ENCODE assay signal across 15 cellular contexts in genomic region chr9:68975644-68976043, GRCh38. TPM values are rescaled to one million over a fixed set of nuclear protein-coding genes. Genes with fewer than 3 reads are reported as not detected.
DNase-seq lines count a peak whose midpoint lies in the region; ATAC-seq, FAIRE-seq and TF ChIP-seq lines count a peak whose summit lies in the region.
"Had no signal": no experiment of that assay in that cellular context is flagged by ENCODE, and none has a peak within 500 bp of the region (broad histone marks: within the 10 kb centered on the region; RNA-seq: fewer than 3 reads in every experiment).

No MANE protein-coding gene starts in this region.

- H3K36me3 Mint-ChIP-seq in activated CD4-positive, alpha-beta memory T cell treated with anti-CD3 and anti-CD28 coated beads, Interleukin-2, amount 10 ng/mL, durations not matched to agents 7 days and 5 days (ENCODE audit: low read depth) = peaks cover 17% of the 10 kb centered on the region
- H3K36me3 Mint-ChIP-seq in activated CD4-positive, alpha-beta memory T cell treated with anti-CD3 and anti-CD28 coated beads for 36 hours = no peaks in the 10 kb centered on the region
- no peaks in the 10 kb centered on the region for H3K36me3 Mint-ChIP-seq in CD4-positive, alpha-beta memory T cell

- H3K9ac ChIP-seq in HepG2 (ENCODE audit: insufficient read depth, low read depth, low read length) = no peak overlapping the region

- no peak for ATAC-seq in HepG2
- ATAC-seq in thoracic aorta (ENCODE audit: insufficient number of reproducible peaks, low FRiP score, low read depth) = no peak
- ATAC-seq: SK-N-SH treated with all-trans-retinoic acid at 6 μM for 48 hours had no signal

- H3K79me2 ChIP-seq in HepG2 (ENCODE audit: insufficient read depth, low read length) = no peaks in the 10 kb centered on the region

- H3K27ac Mint-ChIP-seq in activated CD4-positive, alpha-beta memory T cell treated with anti-CD3 and anti-CD28 coated beads, Interleukin-2, amount 10 ng/mL, durations not matched to agents 7 days and 5 days = peak overlapping the region; percentile 81
- H3K27ac Mint-ChIP-seq in activated CD4-positive, alpha-beta memory T cell treated with anti-CD3 and anti-CD28 coated beads for 36 hours = no peak overlapping the region
- H3K27ac Mint-ChIP-seq in CD4-positive, alpha-beta memory T cell = no peak overlapping the region

- H3K4me3 ChIP-seq in adrenal gland = peak overlapping the region in 1 of 4 donors; percentile 12
- H3K4me3 ChIP-seq in HepG2 (replicated peaks in 1 of 3; ENCODE audit: insufficient read depth in 1 of 3, low read depth in 2 of 3, low read length in 3 of 3) = no peak overlapping the region
- H3K4me3 ChIP-seq in thoracic aorta = peak overlapping the region; percentile 53
- H3K4me3 ChIP-seq in CD4-positive, alpha-beta memory T cell (ENCODE audit: low read length in 2 of 2) = no peak overlapping the region

- no peak for FAIRE-seq in HepG2 (lab: Jason Lieb, UNC)

- BruUV-seq in HepG2 (replicated peaks; lab: Mats Ljungman, UMichigan) = no TSS peak

- TF ChIP-seq RAD21 in HepG2 (CRISPR knock-in tag; IDR thresholded peaks at IDR 0.05) = no peak

- TF ChIP-seq POLR2A in adrenal gland (IDR thresholded peaks at IDR 0.05) (peak in 1 of 2 donors; percentile 12), HepG2 (IDR thresholded peaks at IDR 0.05; ENCODE audit: insufficient read depth in 1 of 2, low read depth in 2 of 2, low read length in 2 of 2) (no peak)

- peak overlapping the region in 4 of 5 donors; percentile 1 to 79 (median 64) for H3K27ac ChIP-seq in adrenal gland
- no peak overlapping the region for H3K27ac ChIP-seq in HepG2 (ENCODE audit: extremely low read length, insufficient read depth, low read length)
- H3K27ac ChIP-seq in thoracic aorta = peak overlapping the region in 1 of 2 donors; percentile 39
- no peak overlapping the region for H3K27ac ChIP-seq in CD4-positive, alpha-beta memory T cell (ENCODE audit: low read depth, low read length)

- TF ChIP-seq EP300 in HepG2 (IDR thresholded peaks at IDR 0.05; ENCODE audit: low read depth in 2 of 2, low read length in 2 of 2) = no peak
- no peak for TF ChIP-seq EP300 in HepG2 (CRISPR knock-in tag; IDR thresholded peaks at IDR 0.05; ENCODE audit: borderline replicate concordance)

- H3K27me3 ChIP-seq in adrenal gland (no peaks in the 10 kb centered on the region), HepG2 (ENCODE audit: control insufficient read depth in 1 of 2, insufficient read depth in 2 of 2, low read length in 2 of 2) (no peaks in the 10 kb centered on the region), thoracic aorta (replicated peaks; ENCODE audit: insufficient read depth) (no peaks in the 10 kb centered on the region)
- H3K27me3 ChIP-seq in CD4-positive, alpha-beta memory T cell (ENCODE audit: insufficient read depth, low read length) = no peaks in the 10 kb centered on the region

- H3K4me1 Mint-ChIP-seq in activated CD4-positive, alpha-beta memory T cell treated with anti-CD3 and anti-CD28 coated beads, Interleukin-2, amount 10 ng/mL, durations not matched to agents 7 days and 5 days = peaks cover 72% of the 10 kb centered on the region
- H3K4me1 Mint-ChIP-seq in activated CD4-positive, alpha-beta memory T cell treated with anti-CD3 and anti-CD28 coated beads for 36 hours (ENCODE audit: low read depth) = peaks cover 54% of the 10 kb centered on the region
- peaks cover 10 to 12% (median 11%) of the 10 kb centered on the region in 4 donors for H3K4me1 Mint-ChIP-seq in CD4-positive, alpha-beta memory T cell

- no peak overlapping the region for H3K4me2 ChIP-seq in HepG2 (ENCODE audit: low read depth, low read length)

- H2AFZ ChIP-seq in HepG2 (ENCODE audit: low read length) = no peak overlapping the region

- POLR2A ChIA-PET in activated CD4-positive, alpha-beta memory T cell treated with anti-CD3 and anti-CD28 coated beads, Interleukin-2, amount 10 ng/mL, durations not matched to agents 7 days and 5 days (lab: Charles Lee) = interaction anchor here (0.6 to 3.0 kb wide), 3 partner anchors 10 to 53 kb away, joined by 3 to 11 read pairs (median 3); no protein-coding TSS in a partner anchor
- POLR2A ChIA-PET in activated CD4-positive, alpha-beta memory T cell treated with anti-CD3 and anti-CD28 coated beads for 36 hours (lab: Charles Lee) = no interaction called here
- POLR2A ChIA-PET in HepG2 (lab: Yijun Ruan, JAX) = no interaction called here
- POLR2A ChIA-PET in CD4-positive, alpha-beta memory T cell (lab: Charles Lee; ENCODE audit: partially characterized antibody) = no interaction called here

- H4K20me1 ChIP-seq in HepG2 (ENCODE audit: insufficient read depth, low read length) = no peaks in the 10 kb centered on the region

- DNase-seq in activated CD4-positive, alpha-beta memory T cell treated with anti-CD3 and anti-CD28 coated beads, Interleukin-2, amount 10 ng/mL, durations not matched to agents 7 days and 5 days = no peak
- no peak for DNase-seq in activated CD4-positive, alpha-beta memory T cell treated with anti-CD3 and anti-CD28 coated beads for 36 hours
- DNase-seq in adrenal gland (no peak), HepG2 (ENCODE audit: low spot score) (no peak), thoracic aorta (ENCODE audit: low spot score) (no peak), RKO (ENCODE audit: low spot score) (no peak), NCI-H1417 (lab: John Stamatoyannopoulos, UW) (no peak)
- no peak for DNase-seq in CD4-positive, alpha-beta memory T cell
- DNase-seq: DMS79 treated with DMSO at 0.1 percent for 48 hours, NCI-H446 treated with DMSO at 0.1 percent for 48 hours had no signal

- in situ Hi-C loops in HepG2 (cut with HindIII; ENCODE audit: extremely low pct_ligation_motif_present, low pct_unique_long_range_greater_than_20kb) = no loop called here

- H3K4me3 Mint-ChIP-seq in activated CD4-positive, alpha-beta memory T cell treated with anti-CD3 and anti-CD28 coated beads, Interleukin-2, amount 10 ng/mL, durations not matched to agents 7 days and 5 days = peak overlapping the region; percentile 38
- no peak overlapping the region for H3K4me3 Mint-ChIP-seq in activated CD4-positive, alpha-beta memory T cell treated with anti-CD3 and anti-CD28 coated beads for 36 hours
- H3K4me3 Mint-ChIP-seq in CD4-positive, alpha-beta memory T cell = no peak overlapping the region

- intact Hi-C loops in activated CD4-positive, alpha-beta memory T cell treated with anti-CD3 and anti-CD28 coated beads for 36 hours (cut with micrococcal nuclease) = loop anchor here (2.0 kb wide), 1 partner anchor 79 kb away; no protein-coding TSS in a partner anchor
- intact Hi-C loops in adrenal gland (cut with DNase I) (no loop called here), HepG2 (cut with micrococcal nuclease; ENCODE audit: unreplicated experiment) (no loop called here)
- intact Hi-C loops in CD4-positive, alpha-beta memory T cell (cut with micrococcal nuclease) = no loop called here

- H3K27me3 Mint-ChIP-seq in activated CD4-positive, alpha-beta memory T cell treated with anti-CD3 and anti-CD28 coated beads, Interleukin-2, amount 10 ng/mL, durations not matched to agents 7 days and 5 days = no peaks in the 10 kb centered on the region
- H3K27me3 Mint-ChIP-seq in activated CD4-positive, alpha-beta memory T cell treated with anti-CD3 and anti-CD28 coated beads for 36 hours = peaks cover 3% of the 10 kb centered on the region
- no peaks in the 10 kb centered on the region for H3K27me3 Mint-ChIP-seq in CD4-positive, alpha-beta memory T cell

- H3K9me3 Mint-ChIP-seq in activated CD4-positive, alpha-beta memory T cell treated with anti-CD3 and anti-CD28 coated beads, Interleukin-2, amount 10 ng/mL, durations not matched to agents 7 days and 5 days = peaks cover 11% of the 10 kb centered on the region
- H3K9me3 Mint-ChIP-seq in activated CD4-positive, alpha-beta memory T cell treated with anti-CD3 and anti-CD28 coated beads for 36 hours = peaks cover 5% of the 10 kb centered on the region
- peaks cover 0 to 5% (median 0%) of the 10 kb centered on the region in 8 donors for H3K9me3 Mint-ChIP-seq in CD4-positive, alpha-beta memory T cell

- CTCF ChIA-PET in activated CD4-positive, alpha-beta memory T cell treated with anti-CD3 and anti-CD28 coated beads, Interleukin-2, amount 10 ng/mL, durations not matched to agents 7 days and 5 days (lab: Charles Lee) = interaction anchor here (0.9 to 2.5 kb wide), 7 partner anchors 9 to 408 kb away, joined by 3 to 11 read pairs (median 3); a partner anchor contains a TSS
- CTCF ChIA-PET in activated CD4-positive, alpha-beta memory T cell treated with anti-CD3 and anti-CD28 coated beads for 36 hours (lab: Charles Lee) = interaction anchor here (1.5 kb wide), 2 partner anchors 24 to 26 kb away, joined by 3 to 4 read pairs; no protein-coding TSS in a partner anchor
- CTCF ChIA-PET in HepG2 (lab: Yijun Ruan, JAX; ENCODE audit: low intra/inter-chr PET ratio, low total read pairs) = no interaction called here
- CTCF ChIA-PET in CD4-positive, alpha-beta memory T cell (lab: Charles Lee; ENCODE audit: partially characterized antibody) = interaction anchor here (1.2 to 2.6 kb wide), 4 partner anchors 22 to 60 kb away, joined by 3 to 7 read pairs (median 4); partner anchors contain the start of gene FXN

- H3K4me1 ChIP-seq in adrenal gland (replicated peaks in 1 of 2) (peaks cover 14 to 24% of the 10 kb centered on the region in 2 donors), HepG2 (ENCODE audit: insufficient read depth, low read length) (peaks cover 44% of the 10 kb centered on the region), thoracic aorta (ENCODE audit: control insufficient read depth in 1 of 2, low read depth in 2 of 2) (no peaks in the 10 kb centered on the region)
- peaks cover 15% of the 10 kb centered on the region for H3K4me1 ChIP-seq in CD4-positive, alpha-beta memory T cell (ENCODE audit: insufficient read depth, low read length)

- TF ChIP-seq CTCF in adrenal gland (IDR thresholded peaks at IDR 0.05) (no peak), HepG2 (CRISPR knock-in tag; IDR thresholded peaks at IDR 0.05) (no peak), thoracic aorta (IDR thresholded peaks at IDR 0.05) (no peak)

- 23 to 27% (median 25%) methylated on average over 3 of the region's 3 CpGs for WGBS in adrenal gland, 4 donors
- 94% methylated on average over 2 of the region's 3 CpGs for WGBS in HepG2 (ENCODE audit: low lambda C conversion rate)

- H3K9me3 ChIP-seq in adrenal gland (replicated peaks in 1 of 3) (no peaks in the 10 kb centered on the region), HepG2 (ENCODE audit: low read length) (no peaks in the 10 kb centered on the region), thoracic aorta (no peaks in the 10 kb centered on the region)
- H3K9me3 ChIP-seq in CD4-positive, alpha-beta memory T cell (ENCODE audit: control insufficient read depth in 1 of 2, low read length in 2 of 2) = no peaks in the 10 kb centered on the region

- H3K36me3 ChIP-seq in adrenal gland (replicated peaks in 1 of 2) (no peaks in the 10 kb centered on the region), HepG2 (replicated peaks in 1 of 2; ENCODE audit: control insufficient read depth in 1 of 2, insufficient read depth in 2 of 2, low read length in 2 of 2) (no peaks in the 10 kb centered on the region), thoracic aorta (no peaks in the 10 kb centered on the region)
- no peaks in the 10 kb centered on the region for H3K36me3 ChIP-seq in CD4-positive, alpha-beta memory T cell (ENCODE audit: insufficient read depth, low read length)

RNA-seq across cellular contexts. Expression of gene PRKACG, which starts 38.3 kb away (rescaled TPM):
- total RNA-seq in activated CD4-positive, alpha-beta memory T cell treated with anti-CD3 and anti-CD28 coated beads, Interleukin-2, amount 10 ng/mL, durations not matched to agents 7 days and 5 days = not detected
- total RNA-seq in activated CD4-positive, alpha-beta memory T cell treated with anti-CD3 and anti-CD28 coated beads for 36 hours = not detected
- not detected for total RNA-seq in adrenal gland
- polyA plus RNA-seq in adrenal gland = not detected
- total RNA-seq in HepG2 (2016; rRNA removed; fragmentation: Illumina TruSeq; extraction: Trizol) = not detected in 2 replicates
- not detected in 2 replicates for total RNA-seq in HepG2 (2016; cell fraction: cytosol; rRNA removed; fragmentation: Illumina TruSeq; extraction: Trizol; ENCODE audit: low read depth)
- total RNA-seq in HepG2 (2016; cell fraction: insoluble cytoplasmic fraction; rRNA removed; fragmentation: Illumina TruSeq; extraction: Trizol) = not detected in 2 replicates
- total RNA-seq in HepG2 (2016; cell fraction: membrane; rRNA removed; fragmentation: Illumina TruSeq; extraction: Trizol) = not detected in 2 replicates
- not detected in 2 replicates for total RNA-seq in HepG2 (2016; cell fraction: nucleus; rRNA removed; fragmentation: Illumina TruSeq; extraction: Trizol)
- not detected in 2 replicates for polyA plus RNA-seq in HepG2 (2011; rRNA removed)
- polyA plus RNA-seq in HepG2 (2011; cell fraction: cytosol; rRNA removed) = 0.03 TPM in 1 of 2 replicates, not detected in the other
- polyA plus RNA-seq in HepG2 (2011; cell fraction: nucleus; rRNA removed) = not detected in 2 replicates
- not detected in 2 replicates for polyA plus RNA-seq in HepG2 (2012)
- not detected in 2 replicates for polyA plus RNA-seq in HepG2 (2016; cell fraction: cytosol; fragmentation: Illumina TruSeq; extraction: Trizol; ENCODE audit: low read depth)
- not detected in 2 replicates for polyA plus RNA-seq in HepG2 (2016; cell fraction: insoluble cytoplasmic fraction; fragmentation: Illumina TruSeq; extraction: Trizol; ENCODE audit: low read depth)
- polyA plus RNA-seq in HepG2 (2016; cell fraction: membrane; fragmentation: Illumina TruSeq; extraction: Trizol; ENCODE audit: low read depth) = not detected in 2 replicates
- polyA plus RNA-seq in HepG2 (2016; cell fraction: nucleus; fragmentation: Illumina TruSeq; extraction: Trizol; ENCODE audit: insufficient read depth, low read depth) = not detected in 2 replicates
- not detected in 2 replicates for polyA minus RNA-seq in HepG2 (2011; rRNA and poly(A)+ RNA removed; ENCODE audit: low replicate concordance)
- polyA minus RNA-seq in HepG2 (2011; cell fraction: cytosol; rRNA and poly(A)+ RNA removed) = not detected in 2 replicates
- not detected in 2 replicates for polyA minus RNA-seq in HepG2 (2011; cell fraction: nucleus; rRNA and poly(A)+ RNA removed)
- not detected for total RNA-seq in thoracic aorta
- not detected for total RNA-seq in CD4-positive, alpha-beta memory T cell
- polyA plus RNA-seq in CD4-positive, alpha-beta memory T cell = not detected
- total RNA-seq: lung microvascular endothelial cell, MCF 10A, renal cortical epithelial cell, urinary bladder had no signal
- polyA plus RNA-seq: urinary bladder had no signal

RNA-seq across cellular contexts. Expression of gene FXN, which starts 59.9 kb away (rescaled TPM):
- 10 to 100 TPM; 21.8 to 22.5 TPM for total RNA-seq in activated CD4-positive, alpha-beta memory T cell treated with anti-CD3 and anti-CD28 coated beads, Interleukin-2, amount 10 ng/mL, durations not matched to agents 7 days and 5 days
- 10 to 100 TPM; 14.1 to 15.2 TPM for total RNA-seq in activated CD4-positive, alpha-beta memory T cell treated with anti-CD3 and anti-CD28 coated beads for 36 hours
- 10 to 100 TPM; 13.9 to 36.0 (median 26.0) TPM for total RNA-seq in adrenal gland
- polyA plus RNA-seq in adrenal gland = 10 to 100 TPM; 10.3 to 38.7 (median 11.7) TPM
- 24.1 and 30.0 TPM in 2 replicates for total RNA-seq in HepG2 (2016; rRNA removed; fragmentation: Illumina TruSeq; extraction: Trizol)
- total RNA-seq in HepG2 (2016; cell fraction: cytosol; rRNA removed; fragmentation: Illumina TruSeq; extraction: Trizol; ENCODE audit: low read depth) = 25.5 and 29.4 TPM in 2 replicates
- total RNA-seq in HepG2 (2016; cell fraction: insoluble cytoplasmic fraction; rRNA removed; fragmentation: Illumina TruSeq; extraction: Trizol) = 24.7 and 31.9 TPM in 2 replicates
- total RNA-seq in HepG2 (2016; cell fraction: membrane; rRNA removed; fragmentation: Illumina TruSeq; extraction: Trizol) = 28.9 and 35.6 TPM in 2 replicates
- 15.6 and 16.2 TPM in 2 replicates for total RNA-seq in HepG2 (2016; cell fraction: nucleus; rRNA removed; fragmentation: Illumina TruSeq; extraction: Trizol)
- polyA plus RNA-seq in HepG2 (2011; rRNA removed) = 19.7 and 26.0 TPM in 2 replicates
- 28.8 and 35.4 TPM in 2 replicates for polyA plus RNA-seq in HepG2 (2011; cell fraction: cytosol; rRNA removed)
- 8.9 and 9.0 TPM in 2 replicates for polyA plus RNA-seq in HepG2 (2011; cell fraction: nucleus; rRNA removed)
- 30.1 and 34.1 TPM in 2 replicates for polyA plus RNA-seq in HepG2 (2012)
- polyA plus RNA-seq in HepG2 (2016; cell fraction: cytosol; fragmentation: Illumina TruSeq; extraction: Trizol; ENCODE audit: low read depth) = 109 and 135 TPM in 2 replicates
- polyA plus RNA-seq in HepG2 (2016; cell fraction: insoluble cytoplasmic fraction; fragmentation: Illumina TruSeq; extraction: Trizol; ENCODE audit: low read depth) = 95.1 and 107 TPM in 2 replicates
- polyA plus RNA-seq in HepG2 (2016; cell fraction: membrane; fragmentation: Illumina TruSeq; extraction: Trizol; ENCODE audit: low read depth) = 101 and 113 TPM in 2 replicates
- polyA plus RNA-seq in HepG2 (2016; cell fraction: nucleus; fragmentation: Illumina TruSeq; extraction: Trizol; ENCODE audit: insufficient read depth, low read depth) = 51.3 and 52.8 TPM in 2 replicates
- 11.0 and 13.3 TPM in 2 replicates for polyA minus RNA-seq in HepG2 (2011; rRNA and poly(A)+ RNA removed; ENCODE audit: low replicate concordance)
- polyA minus RNA-seq in HepG2 (2011; cell fraction: cytosol; rRNA and poly(A)+ RNA removed) = 8.1 and 11.8 TPM in 2 replicates
- polyA minus RNA-seq in HepG2 (2011; cell fraction: nucleus; rRNA and poly(A)+ RNA removed) = 12.6 and 14.2 TPM in 2 replicates
- 1 to 10 TPM in 1 of 2 donors, under 1 TPM in 1; 0.68 to 4.0 TPM for total RNA-seq in thoracic aorta
- 10 to 100 TPM; 14.6 to 15.9 TPM for total RNA-seq in CD4-positive, alpha-beta memory T cell
- 10 to 100 TPM; 50.5 to 65.6 TPM for polyA plus RNA-seq in CD4-positive, alpha-beta memory T cell

Comparison
In these comparisons a context has a peak if more than half of its experiments do, and no peak if none do; other contexts are left out.
1. H3K27ac ChIP-seq: peak in adrenal gland (4 of 5); none in HepG2 (single experiment) and CD4-positive, alpha-beta memory T cell (single experiment).